Comparison of ENCODE assay signal across 1 cellular context in the genomic region with DNA sequence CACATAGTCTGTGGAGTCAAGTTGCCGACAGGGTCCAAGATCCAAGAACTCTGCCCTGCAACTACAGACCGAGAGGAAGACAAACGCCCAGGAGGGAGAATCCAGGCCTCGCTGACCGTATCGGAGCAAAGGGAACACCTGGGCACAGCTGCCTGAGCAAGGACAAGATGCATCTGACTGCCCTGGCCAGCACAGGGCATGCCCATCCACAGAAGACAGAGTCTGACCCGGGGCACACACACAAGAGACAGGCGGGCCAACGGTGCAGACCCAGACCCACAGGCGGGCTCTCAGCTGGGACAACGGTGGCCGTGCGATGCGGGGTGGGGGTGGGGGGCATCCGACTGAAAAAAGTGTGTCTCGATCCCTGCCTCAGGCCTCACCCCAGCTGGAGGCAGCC.
TF ChIP-seq lines count a peak whose summit lies in the region.

No MANE protein-coding gene starts in this region.

TF ChIP-seq in GM23338, 12 proteins besides CTCF, POLR2A, EP300 and RAD21:
- TF ChIP-seq EZH2 (IDR thresholded peaks at IDR 0.05; ENCODE audit: low read depth, unreplicated experiment) (no peak), NANOG (IDR thresholded peaks at IDR 0.05; ENCODE audit: borderline replicate concordance) (no peak), CREB1 (CRISPR knock-in tag; IDR thresholded peaks at IDR 0.05; ENCODE audit: low read depth) (no peak), ZNF331 (CRISPR knock-in tag; IDR thresholded peaks at IDR 0.05; ENCODE audit: low read depth) (no peak)
- TF ChIP-seq, protein P1, sequence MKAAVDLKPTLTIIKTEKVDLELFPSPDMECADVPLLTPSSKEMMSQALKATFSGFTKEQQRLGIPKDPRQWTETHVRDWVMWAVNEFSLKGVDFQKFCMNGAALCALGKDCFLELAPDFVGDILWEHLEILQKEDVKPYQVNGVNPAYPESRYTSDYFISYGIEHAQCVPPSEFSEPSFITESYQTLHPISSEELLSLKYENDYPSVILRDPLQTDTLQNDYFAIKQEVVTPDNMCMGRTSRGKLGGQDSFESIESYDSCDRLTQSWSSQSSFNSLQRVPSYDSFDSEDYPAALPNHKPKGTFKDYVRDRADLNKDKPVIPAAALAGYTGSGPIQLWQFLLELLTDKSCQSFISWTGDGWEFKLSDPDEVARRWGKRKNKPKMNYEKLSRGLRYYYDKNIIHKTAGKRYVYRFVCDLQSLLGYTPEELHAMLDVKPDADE (IDR thresholded peaks at IDR 0.05) = no peak
- TF ChIP-seq, protein P2, sequence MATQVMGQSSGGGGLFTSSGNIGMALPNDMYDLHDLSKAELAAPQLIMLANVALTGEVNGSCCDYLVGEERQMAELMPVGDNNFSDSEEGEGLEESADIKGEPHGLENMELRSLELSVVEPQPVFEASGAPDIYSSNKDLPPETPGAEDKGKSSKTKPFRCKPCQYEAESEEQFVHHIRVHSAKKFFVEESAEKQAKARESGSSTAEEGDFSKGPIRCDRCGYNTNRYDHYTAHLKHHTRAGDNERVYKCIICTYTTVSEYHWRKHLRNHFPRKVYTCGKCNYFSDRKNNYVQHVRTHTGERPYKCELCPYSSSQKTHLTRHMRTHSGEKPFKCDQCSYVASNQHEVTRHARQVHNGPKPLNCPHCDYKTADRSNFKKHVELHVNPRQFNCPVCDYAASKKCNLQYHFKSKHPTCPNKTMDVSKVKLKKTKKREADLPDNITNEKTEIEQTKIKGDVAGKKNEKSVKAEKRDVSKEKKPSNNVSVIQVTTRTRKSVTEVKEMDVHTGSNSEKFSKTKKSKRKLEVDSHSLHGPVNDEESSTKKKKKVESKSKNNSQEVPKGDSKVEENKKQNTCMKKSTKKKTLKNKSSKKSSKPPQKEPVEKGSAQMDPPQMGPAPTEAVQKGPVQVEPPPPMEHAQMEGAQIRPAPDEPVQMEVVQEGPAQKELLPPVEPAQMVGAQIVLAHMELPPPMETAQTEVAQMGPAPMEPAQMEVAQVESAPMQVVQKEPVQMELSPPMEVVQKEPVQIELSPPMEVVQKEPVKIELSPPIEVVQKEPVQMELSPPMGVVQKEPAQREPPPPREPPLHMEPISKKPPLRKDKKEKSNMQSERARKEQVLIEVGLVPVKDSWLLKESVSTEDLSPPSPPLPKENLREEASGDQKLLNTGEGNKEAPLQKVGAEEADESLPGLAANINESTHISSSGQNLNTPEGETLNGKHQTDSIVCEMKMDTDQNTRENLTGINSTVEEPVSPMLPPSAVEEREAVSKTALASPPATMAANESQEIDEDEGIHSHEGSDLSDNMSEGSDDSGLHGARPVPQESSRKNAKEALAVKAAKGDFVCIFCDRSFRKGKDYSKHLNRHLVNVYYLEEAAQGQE (IDR thresholded peaks at IDR 0.05; ENCODE audit: unreplicated experiment) = no peak
